26 cellular contexts compared by ENCODE assay signal in the genomic region with DNA sequence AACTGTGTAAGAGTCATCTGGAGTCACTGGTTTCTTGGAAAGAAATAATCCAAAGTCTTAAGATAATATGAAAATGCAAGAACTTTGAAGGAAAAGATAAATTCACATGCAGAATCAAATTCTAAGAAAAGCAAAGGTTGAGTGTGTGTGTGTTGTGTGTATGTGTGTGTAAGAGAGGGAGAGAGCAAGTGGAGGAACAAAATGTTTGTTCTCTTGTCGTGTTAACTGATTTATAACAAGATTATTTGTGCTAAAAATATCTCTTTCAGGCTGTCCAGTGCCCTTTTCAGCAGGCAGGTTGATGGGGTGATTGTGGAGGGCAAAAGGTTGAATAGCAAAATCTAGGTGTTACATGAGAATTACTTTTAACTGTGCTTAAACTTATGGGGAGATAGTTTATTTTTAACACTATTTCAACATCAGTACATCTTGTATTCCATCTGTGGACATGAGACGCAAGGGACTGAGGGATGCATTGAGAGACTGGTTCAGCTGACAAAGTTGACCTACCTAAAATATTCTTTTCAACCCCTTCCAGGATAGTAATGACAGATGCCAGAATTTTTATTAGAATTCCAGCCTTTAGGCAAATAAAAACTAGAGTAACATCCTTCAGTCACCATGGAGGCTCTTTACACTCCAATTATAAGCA.
"Had no signal": no experiment of that assay in that cellular context is flagged by ENCODE, and none has a peak within 500 bp of the region (broad histone marks: within the 10 kb centered on the region; RNA-seq: fewer than 3 reads in every experiment).

No MANE protein-coding gene starts in this region.

- H3K4me3 Mint-ChIP-seq: activated CD4-positive, alpha-beta memory T cell treated with anti-CD3 and anti-CD28 coated beads for 36 hours; activated CD4-positive, alpha-beta T cell treated with anti-CD3 and anti-CD28 coated beads, Interleukin-2, amount 10 ng/mL, durations not matched to agents 7 days and 5 days; activated naive CD8-positive, alpha-beta T cell treated with anti-CD3 and anti-CD28 coated beads, Interleukin-2, amount 50 U/mL, for 24 hours; activated T-cell treated with anti-CD3 and anti-CD28 coated beads, Interleukin-2, amount 50 U/mL, for 4 hours; T-helper 17 cell had no signal

- H3K4me3 ChIP-seq: ascending aorta, body of pancreas had no signal

- ATAC-seq: activated naive CD4-positive, alpha-beta T cell treated with anti-CD3 and anti-CD28 coated beads, Interleukin-2, amount 50 U/mL, for 72 hours; activated naive CD8-positive, alpha-beta T cell treated with anti-CD3 and anti-CD28 coated beads, Interleukin-2, amount 50 U/mL, for 24 hours; activated T-cell treated with anti-CD3 and anti-CD28 coated beads, Interleukin-2, amount 50 U/mL, for 4 hours; body of pancreas; T-helper 17 cell had no signal

- H3K27me3 Mint-ChIP-seq: activated CD4-positive, alpha-beta memory T cell treated with anti-CD3 and anti-CD28 coated beads for 36 hours; activated naive CD8-positive, alpha-beta T cell treated with anti-CD3 and anti-CD28 coated beads, Interleukin-2, amount 50 U/mL, for 24 hours; T-helper 17 cell had no signal

- H3K9me3 Mint-ChIP-seq: activated CD4-positive, alpha-beta memory T cell treated with anti-CD3 and anti-CD28 coated beads for 36 hours; activated naive CD4-positive, alpha-beta T cell treated with anti-CD3 and anti-CD28 coated beads, Interleukin-2, amount 50 U/mL, for 72 hours; activated naive CD8-positive, alpha-beta T cell treated with anti-CD3 and anti-CD28 coated beads, Interleukin-2, amount 50 U/mL, for 24 hours; activated T-cell treated with anti-CD3 and anti-CD28 coated beads, Interleukin-2, amount 50 U/mL, for 4 hours had no signal

- H3K27ac ChIP-seq: body of pancreas had no signal

- H3K27ac Mint-ChIP-seq: activated CD4-positive, alpha-beta memory T cell treated with anti-CD3 and anti-CD28 coated beads for 36 hours; activated CD4-positive, alpha-beta T cell treated with anti-CD3 and anti-CD28 coated beads, Interleukin-2, amount 10 ng/mL, durations not matched to agents 7 days and 5 days; activated naive CD4-positive, alpha-beta T cell treated with anti-CD3 and anti-CD28 coated beads, Interleukin-2, amount 50 U/mL, for 72 hours; activated naive CD8-positive, alpha-beta T cell treated with anti-CD3 and anti-CD28 coated beads, Interleukin-2, amount 50 U/mL, for 24 hours; T-helper 17 cell had no signal

- H3K27me3 ChIP-seq: ascending aorta, body of pancreas had no signal

- H3K9me3 ChIP-seq: ascending aorta, body of pancreas had no signal

- H3K36me3 Mint-ChIP-seq: activated CD4-positive, alpha-beta memory T cell treated with anti-CD3 and anti-CD28 coated beads for 36 hours; activated naive CD4-positive, alpha-beta T cell treated with anti-CD3 and anti-CD28 coated beads, Interleukin-2, amount 50 U/mL, for 72 hours had no signal

- DNase-seq: activated CD4-positive, alpha-beta memory T cell treated with anti-CD3 and anti-CD28 coated beads for 36 hours; activated CD4-positive, alpha-beta T cell treated with anti-CD3 and anti-CD28 coated beads, Interleukin-2, amount 10 ng/mL, durations not matched to agents 7 days and 5 days; activated CD4-positive, CD25-positive, alpha-beta regulatory T cell; activated CD8-positive, alpha-beta memory T cell treated with anti-CD3 and anti-CD28 coated beads for 24 hours; activated effector memory CD4-positive, alpha-beta T cell treated with anti-CD3 and anti-CD28 coated beads, Interleukin-2, amount 50 U/mL, for 16 hours; activated naive CD4-positive, alpha-beta T cell treated with Interleukin-2 at 50 U/mL for 16 hours; activated naive CD8-positive, alpha-beta T cell treated with anti-CD3 and anti-CD28 coated beads, Interleukin-2, amount 50 U/mL, for 24 hours; activated T-cell treated with anti-CD3 and anti-CD28 coated beads, Interleukin-2, amount 50 U/mL, for 4 hours; amniotic stem cell; body of pancreas; Kasumi-1; KBM-7; NCI-H1105 treated with DMSO at 0.1 percent for 48 hours; NCI-H1436 treated with DMSO at 0.1 percent for 48 hours; NCI-H187 treated with DMSO at 0.1 percent for 48 hours; NCI-H2081 treated with DMSO at 0.1 percent for 48 hours; NCI-H2171; NCI-H2227 treated with DMSO at 0.1 percent for 48 hours; NCI-H446 treated with DMSO at 0.1 percent for 48 hours; NCI-H524 treated with DMSO at 0.1 percent for 48 hours; NCI-H82; SIG-M5; T-helper 17 cell; T-helper 9 cell had no signal

- H3K36me3 ChIP-seq: ascending aorta had no signal
